Comparison of ENCODE assay signal across 1 cellular context in genomic region chr3:187265461-187265955, GRCh38.
TF ChIP-seq lines count a peak whose summit lies in the region.

No MANE protein-coding gene starts in this region.

TF ChIP-seq in IMR-90, 13 proteins besides CTCF, POLR2A, EP300 and RAD21 (continued from another document):
- TF ChIP-seq, protein P1, sequence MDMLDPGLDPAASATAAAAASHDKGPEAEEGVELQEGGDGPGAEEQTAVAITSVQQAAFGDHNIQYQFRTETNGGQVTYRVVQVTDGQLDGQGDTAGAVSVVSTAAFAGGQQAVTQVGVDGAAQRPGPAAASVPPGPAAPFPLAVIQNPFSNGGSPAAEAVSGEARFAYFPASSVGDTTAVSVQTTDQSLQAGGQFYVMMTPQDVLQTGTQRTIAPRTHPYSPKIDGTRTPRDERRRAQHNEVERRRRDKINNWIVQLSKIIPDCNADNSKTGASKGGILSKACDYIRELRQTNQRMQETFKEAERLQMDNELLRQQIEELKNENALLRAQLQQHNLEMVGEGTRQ (IDR thresholded peaks at IDR 0.05; ENCODE audit: low read depth, low read length), result no peak
- TF ChIP-seq CHD1 (IDR thresholded peaks at IDR 0.05; ENCODE audit: low read depth, low read length), result no peak
- no peak for TF ChIP-seq MAZ (IDR thresholded peaks at IDR 0.05; ENCODE audit: borderline replicate concordance, low read depth, low read length)
- no peak for TF ChIP-seq MAFK (IDR thresholded peaks at IDR 0.05; ENCODE audit: low read depth, low read length)
- TF ChIP-seq RCOR1 (IDR thresholded peaks at IDR 0.05; ENCODE audit: insufficient replicate concordance, low read length), result no peak
TF ChIP-seq in IMR-90: peak in this region for 0.
